1 cellular context compared by ENCODE assay signal in genomic region chr9:113577525-113578261, GRCh38.
TF ChIP-seq lines count a peak whose summit lies in the region.

No MANE protein-coding gene starts in this region.

TF ChIP-seq in GM23338, 12 proteins besides CTCF, POLR2A, EP300 and RAD21 (continued from another document):
- no peak for TF ChIP-seq REST (IDR thresholded peaks at IDR 0.05; ENCODE audit: unreplicated experiment)
- TF ChIP-seq ETS1 (IDR thresholded peaks at IDR 0.05), result no peak
- TF ChIP-seq STAT1 (IDR thresholded peaks at IDR 0.05; ENCODE audit: unreplicated experiment), result no peak
- TF ChIP-seq JUNB (IDR thresholded peaks at IDR 0.05; ENCODE audit: unreplicated experiment), result no peak
- no peak for TF ChIP-seq CREB1 (CRISPR knock-in tag; IDR thresholded peaks at IDR 0.05; ENCODE audit: low read depth)
